Comparison of ENCODE assay signal across 12 cellular contexts in genomic region chr12:104691661-104692334, GRCh38.
DNase-seq lines count a peak whose midpoint lies in the region; ATAC-seq lines count a peak whose summit lies in the region.
"Had no signal": no experiment of that assay in that cellular context is flagged by ENCODE, and none has a peak within 500 bp of the region (broad histone marks: within the 10 kb centered on the region; RNA-seq: fewer than 3 reads in every experiment).

No MANE protein-coding gene starts in this region.

- intact Hi-C loops in left ventricle myocardium superior (cut with micrococcal nuclease) (no loop called here), cardiac septum (cut with DNase I) (no loop called here)

- ATAC-seq in left ventricle myocardium superior (peak; percentile 55), GM21528 (IDR thresholded peaks at IDR 0.05; ENCODE audit: low FRiP score, unreplicated experiment) (peak; percentile 45), HG03432 (IDR thresholded peaks at IDR 0.05; ENCODE audit: unreplicated experiment) (peak; percentile 66)
- ATAC-seq: K562; naive thymus-derived CD4-positive, alpha-beta T cell had no signal

- no peak for DNase-seq in left ventricle myocardium superior
- no peak for DNase-seq in cardiac septum (ENCODE audit: low spot score)
- DNase-seq in kidney glomerular epithelial cell (lab: John Stamatoyannopoulos, UW), result no peak
- DNase-seq in NCI-H1417 treated with DMSO at 0.1 percent for 48 hours (lab: John Stamatoyannopoulos, UW), result no peak
- no peak for DNase-seq in central memory CD4-positive, alpha-beta T cell
- DNase-seq in putamen (ENCODE audit: low spot score), result no peak
- DNase-seq: activated CD4-positive, alpha-beta T cell treated with anti-CD3 and anti-CD28 coated beads for 4 hours; naive thymus-derived CD4-positive, alpha-beta T cell; NCI-H446 had no signal
